ENCODE assay signal across 27 cellular contexts in the genomic region with DNA sequence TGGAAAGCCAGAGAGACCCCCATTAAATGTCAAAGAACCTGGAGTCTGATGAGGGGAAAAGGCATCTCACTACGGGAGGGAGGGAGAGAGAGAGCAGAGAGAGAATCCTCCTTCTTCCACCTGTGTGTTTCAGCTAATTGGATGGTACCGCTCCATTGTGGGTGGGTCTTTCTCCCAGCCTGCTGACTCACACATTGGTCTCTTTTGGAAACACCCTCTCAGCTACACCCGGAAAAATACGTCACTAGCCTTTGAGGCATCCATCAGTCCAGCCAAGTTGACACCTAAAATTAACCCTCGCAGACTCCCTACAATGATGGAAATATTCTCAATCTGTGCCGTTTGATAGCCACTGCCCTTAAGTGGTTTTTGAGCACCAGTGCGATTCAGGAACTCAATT.
"Had no signal": no experiment of that assay in that cellular context is flagged by ENCODE, and none has a peak within 500 bp of the region (broad histone marks: within the 10 kb centered on the region; RNA-seq: fewer than 3 reads in every experiment).

No MANE protein-coding gene starts in this region.

- H3K36me3 ChIP-seq: prostate gland, suprapubic skin, uterus had no signal

- H3K4me1 ChIP-seq: gastroesophageal sphincter, heart left ventricle, lower lobe of right lung, prostate gland, right atrium auricular region, suprapubic skin, transverse colon, upper lobe of right lung, uterus had no signal

- FAIRE-seq: islet of Langerhans had no signal

- ATAC-seq: gastroesophageal sphincter; heart left ventricle; left colon; left ventricle myocardium superior; lower lobe of right lung; naive thymus-derived CD8-positive, alpha-beta T cell; sciatic nerve; stimulated activated naive CD8-positive, alpha-beta T cell treated with anti-CD3 and anti-CD28 coated beads, Interleukin-15, amount 100 ng/mL, for 72 hours; upper lobe of right lung had no signal

- DNase-seq: effector CD4-positive, alpha-beta T cell; foreskin fibroblast; heart left ventricle; kidney glomerular epithelial cell; left colon; left ventricle myocardium superior; lower lobe of right lung; naive thymus-derived CD8-positive, alpha-beta T cell; nephron progenitor cell; stimulated activated CD4-positive, alpha-beta T cell treated with anti-CD3 and anti-CD28 coated beads, Interleukin-12 subunit alpha, Interleukin-12 subunit beta, amount 100 ng/mL, for 4 hours; stimulated activated CD4-positive, alpha-beta T cell treated with anti-CD3 and anti-CD28 coated beads, Interleukin-1b, Interleukin-23, amount 100 ng/mL, for 48 hours; stimulated activated CD4-positive, alpha-beta T cell treated with anti-CD3 and anti-CD28 coated beads, Interleukin-4, amount 100 ng/mL, for 1 hour; stimulated activated CD8-positive, alpha-beta memory T cell treated with anti-CD3 and anti-CD28 coated beads, Interleukin-4, amount 100 ng/mL, for 48 hours; stimulated activated naive CD4-positive, alpha-beta T cell; stimulated activated naive CD8-positive, alpha-beta T cell treated with anti-CD3 and anti-CD28 coated beads, Interleukin-15, amount 100 ng/mL, for 72 hours; transverse colon; upper lobe of right lung; uterus had no signal

- H2AFZ ChIP-seq: hepatocyte had no signal

- H3K79me2 ChIP-seq: hepatocyte had no signal

- H3K9me3 ChIP-seq: gastroesophageal sphincter, heart left ventricle, lower lobe of right lung, prostate gland, right atrium auricular region, suprapubic skin, transverse colon, upper lobe of right lung, uterus had no signal

- H3K4me3 ChIP-seq: dorsolateral prefrontal cortex, gastroesophageal sphincter, heart left ventricle, hepatocyte, lower lobe of right lung, prostate gland, right atrium auricular region, smooth muscle cell, suprapubic skin, transverse colon, upper lobe of right lung, uterus had no signal

- H3K27me3 ChIP-seq: dorsolateral prefrontal cortex, gastroesophageal sphincter, heart left ventricle, hepatocyte, right atrium auricular region, suprapubic skin, transverse colon, upper lobe of right lung, uterus had no signal

- H3K27ac ChIP-seq: gastroesophageal sphincter, heart left ventricle, hepatocyte, lower lobe of right lung, prostate gland, right atrium auricular region, suprapubic skin, transverse colon, upper lobe of right lung, uterus had no signal

- H3K4me2 ChIP-seq: hepatocyte, smooth muscle cell had no signal
